Comparison of ENCODE assay signal across 14 cellular contexts in the genomic region with DNA sequence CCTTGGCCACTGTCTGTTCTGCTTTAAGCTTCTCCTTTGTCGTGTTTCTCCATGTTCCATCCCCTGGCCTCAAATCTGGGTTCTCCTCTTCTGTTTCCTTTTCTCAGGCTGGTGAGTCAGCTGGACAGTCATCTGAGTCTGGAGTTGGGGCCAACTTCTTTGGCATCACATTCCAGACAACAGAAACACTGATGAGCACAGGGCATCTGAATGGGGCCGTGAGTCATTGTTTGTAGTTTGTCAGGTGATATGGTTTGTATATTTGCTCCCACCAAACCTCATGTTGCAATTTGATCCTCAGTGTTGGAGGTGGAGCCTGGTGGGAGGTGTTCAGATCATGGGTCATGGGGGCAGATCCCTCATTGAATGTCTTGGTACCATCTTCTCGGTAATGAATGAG. TPM values are rescaled to one million over a fixed set of nuclear protein-coding genes. Genes with fewer than 3 reads are reported as not detected.
DNase-seq lines count a peak whose midpoint lies in the region; ATAC-seq, FAIRE-seq and TF ChIP-seq lines count a peak whose summit lies in the region.
"Had no signal": no experiment of that assay in that cellular context is flagged by ENCODE, and none has a peak within 500 bp of the region (broad histone marks: within the 10 kb centered on the region; RNA-seq: fewer than 3 reads in every experiment).

No MANE protein-coding gene starts in this region.

- FAIRE-seq in H54 (lab: Jason Lieb, UNC) (no peak), astrocyte (lab: Jason Lieb, UNC) (peak; percentile 43)
- FAIRE-seq: H1 had no signal

- WGBS in right lobe of liver (ENCODE audit: insufficient coverage, low coverage, low lambda C conversion rate, missing lambda C conversion rate) = 39% methylated on average over 2 of the region's 3 CpGs

- H3K27me3 ChIP-seq in astrocyte (ENCODE audit: insufficient read depth, low read length) = peaks cover 30% of the 10 kb centered on the region
- H3K27me3 ChIP-seq in right lobe of liver = no peaks in the 10 kb centered on the region

- no peaks in the 10 kb centered on the region for H4K20me1 ChIP-seq in astrocyte (ENCODE audit: insufficient read depth, low read length)

- no peak for TF ChIP-seq POLR2A in H54 (IDR thresholded peaks at IDR 0.05; ENCODE audit: low read depth, low read length)
- TF ChIP-seq POLR2A in right lobe of liver (IDR thresholded peaks at IDR 0.05) = no peak

- peak overlapping the region; percentile 40 for H3K4me2 ChIP-seq in astrocyte (ENCODE audit: low read length)

- H3K4me3 ChIP-seq in astrocyte (ENCODE audit: insufficient read depth, low read depth, low read length) (no peak overlapping the region), right lobe of liver (no peak overlapping the region)

- TF ChIP-seq CTCF in astrocyte (IDR thresholded peaks at IDR 0.05; ENCODE audit: insufficient read depth, low read depth, low read length) (no peak), right lobe of liver (IDR thresholded peaks at IDR 0.05) (no peak)

- DNase-seq in AG08395 (ENCODE audit: low spot score) (peak; percentile 94), H54 (ENCODE audit: insufficient read length, low spot score) (peak; percentile 94), astrocyte (ENCODE audit: low read depth) (peak; percentile 55), right lobe of liver (no peak), NAMALWA (ENCODE audit: low spot score) (no peak), DMS 273 treated with DMSO at 0.1 percent for 48 hours (lab: John Stamatoyannopoulos, UW) (no peak)
- no peak for DNase-seq in activated CD4-positive, alpha-beta T cell treated with anti-CD3 and anti-CD28 coated beads, Interleukin-2, amount 50 U/mL, for 1 hour
- DNase-seq: activated naive CD8-positive, alpha-beta T cell treated with anti-CD3 and anti-CD28 coated beads, Interleukin-2, amount 50 U/mL, for 24 hours; NCI-H1105 treated with DMSO at 0.1 percent for 48 hours; OCI-M1; stimulated activated CD8-positive, alpha-beta memory T cell treated with anti-CD3 and anti-CD28 coated beads, Interleukin-4, amount 100 ng/mL, for 48 hours had no signal

- H3K4me3 Mint-ChIP-seq in astrocyte (ENCODE audit: unreplicated experiment) = peak overlapping the region; percentile 3
- H3K4me3 Mint-ChIP-seq: activated naive CD8-positive, alpha-beta T cell treated with anti-CD3 and anti-CD28 coated beads, Interleukin-2, amount 50 U/mL, for 24 hours had no signal

- H3K9me3 ChIP-seq in astrocyte (ENCODE audit: insufficient read depth, low read depth, low read length) = peaks cover 6% of the 10 kb centered on the region
- no peaks in the 10 kb centered on the region for H3K9me3 ChIP-seq in right lobe of liver

- H2AFZ ChIP-seq in astrocyte (ENCODE audit: low read depth, low read length) = no peak overlapping the region

- no peaks in the 10 kb centered on the region for H3K36me3 Mint-ChIP-seq in astrocyte (ENCODE audit: low read depth, unreplicated experiment)

- peaks cover 7% of the 10 kb centered on the region for H3K27me3 Mint-ChIP-seq in astrocyte (ENCODE audit: low read depth, unreplicated experiment)

- H3K9ac ChIP-seq in astrocyte (ENCODE audit: low read length) = no peak overlapping the region

- H3K27ac Mint-ChIP-seq in astrocyte (ENCODE audit: unreplicated experiment) = peak overlapping the region; percentile 91
- H3K27ac Mint-ChIP-seq: activated naive CD8-positive, alpha-beta T cell treated with anti-CD3 and anti-CD28 coated beads, Interleukin-2, amount 50 U/mL, for 24 hours had no signal

- H3K4me1 Mint-ChIP-seq in astrocyte (ENCODE audit: low read depth, unreplicated experiment) = peaks cover 25% of the 10 kb centered on the region
- H3K4me1 Mint-ChIP-seq: activated naive CD8-positive, alpha-beta T cell treated with anti-CD3 and anti-CD28 coated beads, Interleukin-2, amount 50 U/mL, for 24 hours had no signal

- H3K36me3 ChIP-seq in astrocyte (ENCODE audit: insufficient read depth, low read length) = no peaks in the 10 kb centered on the region
- H3K36me3 ChIP-seq in right lobe of liver = no peaks in the 10 kb centered on the region

- H3K4me1 ChIP-seq in astrocyte (ENCODE audit: insufficient read depth, low read length) (no peaks in the 10 kb centered on the region), right lobe of liver (no peaks in the 10 kb centered on the region)

- H3K79me2 ChIP-seq in astrocyte (ENCODE audit: insufficient read depth, low read length) = no peaks in the 10 kb centered on the region

- peaks cover 9% of the 10 kb centered on the region for H3K9me3 Mint-ChIP-seq in astrocyte (ENCODE audit: unreplicated experiment)
- H3K9me3 Mint-ChIP-seq: activated naive CD8-positive, alpha-beta T cell treated with anti-CD3 and anti-CD28 coated beads, Interleukin-2, amount 50 U/mL, for 24 hours had no signal

- intact Hi-C loops in right lobe of liver (cut with DNase I) = no loop called here

- H3K27ac ChIP-seq in astrocyte (ENCODE audit: low read depth, low read length) (no peak overlapping the region), right lobe of liver (no peak overlapping the region)

- ATAC-seq in right lobe of liver (peak in 3 of 4 donors; percentile 30 to 97 (median 55)), GM21367 (IDR thresholded peaks at IDR 0.05; ENCODE audit: unreplicated experiment) (no peak)
- ATAC-seq: activated naive CD8-positive, alpha-beta T cell treated with anti-CD3 and anti-CD28 coated beads, Interleukin-2, amount 50 U/mL, for 24 hours had no signal

RNA-seq across cellular contexts. Expression of gene OLIG2, which starts 14.3 kb away (rescaled TPM):
- total RNA-seq in astrocyte (2.5 and 2.6 TPM in 2 replicates), right lobe of liver (not detected)
- total RNA-seq: H1, liver had no signal

RNA-seq across cellular contexts. Expression of gene OLIG1, which starts 58.5 kb away (rescaled TPM):
- not detected in 2 replicates for total RNA-seq in astrocyte
- total RNA-seq in right lobe of liver = not detected

Comparison
In these comparisons a context has a peak if more than half of its experiments do, and no peak if none do; other contexts are left out.
1. DNase-seq: peak in AG08395 (single experiment), H54 (single experiment) and astrocyte (single experiment); none in right lobe of liver (0 of 3), activated CD4-positive, alpha-beta T cell treated with anti-CD3 and anti-CD28 coated beads, Interleukin-2, amount 50 U/mL, for 1 hour (single experiment), NAMALWA (single experiment) and DMS 273 treated with DMSO at 0.1 percent for 48 hours (single experiment).